In genomic region chrX:136967965-136968364, GRCh38 we compare ENCODE assay signal across 19 cellular contexts.
A peak's percentile ranks its signal among the peaks of the same experiment; 100 is the strongest.
DNase-seq lines count a peak whose midpoint lies in the region; ATAC-seq and TF ChIP-seq lines count a peak whose summit lies in the region.
"Had no signal": no experiment of that assay in that cellular context is flagged by ENCODE, and none has a peak within 500 bp of the region (broad histone marks: within the 10 kb centered on the region; RNA-seq: fewer than 3 reads in every experiment).

No MANE protein-coding gene starts in this region.

- no peak for TF ChIP-seq POLR2A in breast epithelium (IDR thresholded peaks at IDR 0.05)

- no peaks in the 10 kb centered on the region for H3K36me3 ChIP-seq in breast epithelium
- H3K36me3 ChIP-seq: BLaER1, HAP-1 had no signal

- no peak overlapping the region for H3K27ac Mint-ChIP-seq in natural killer cell treated with Interleukin-12 subunit alpha and Interleukin-12 subunit beta and Interleukin-15 and Interleukin-18, amount 100 ng/mL, for 72 hours
- H3K27ac Mint-ChIP-seq in natural killer cell, result no peak overlapping the region
- peak overlapping the region; percentile 43 for H3K27ac Mint-ChIP-seq in activated T-helper 17 cell treated with anti-CD3 and anti-CD28 coated beads, Interleukin-2, amount 50 U/mL, for 72 hours
- no peak overlapping the region for H3K27ac Mint-ChIP-seq in stimulated activated effector memory CD8-positive, alpha-beta T cell treated with anti-CD3 and anti-CD28 coated beads, Interleukin-12 subunit alpha, Interleukin-12 subunit beta, amount 100 ng/mL, for 72 hours
- H3K27ac Mint-ChIP-seq: B cell; CD8-positive, alpha-beta T cell; GM23338; HFFc6 had no signal

- H3K27me3 ChIP-seq in breast epithelium, result peaks cover 0 to 3% of the 10 kb centered on the region in 2 donors

- no peak overlapping the region for H3K4me3 ChIP-seq in breast epithelium
- H3K4me3 ChIP-seq: BLaER1, GM23338, HAP-1 had no signal

- no peak for TF ChIP-seq CTCF in natural killer cell (IDR thresholded peaks at IDR 0.05)
- no peak for TF ChIP-seq CTCF in breast epithelium (IDR thresholded peaks at IDR 0.05)

- H3K4me1 Mint-ChIP-seq in natural killer cell treated with Interleukin-12 subunit alpha and Interleukin-12 subunit beta and Interleukin-15 and Interleukin-18, amount 100 ng/mL, for 72 hours (ENCODE audit: low read depth in 2 of 2), result peaks cover 0 to 5% of the 10 kb centered on the region in 2 donors
- H3K4me1 Mint-ChIP-seq in natural killer cell, result no peaks in the 10 kb centered on the region
- peaks cover 8% of the 10 kb centered on the region for H3K4me1 Mint-ChIP-seq in activated T-helper 17 cell treated with anti-CD3 and anti-CD28 coated beads, Interleukin-2, amount 50 U/mL, for 72 hours
- no peaks in the 10 kb centered on the region for H3K4me1 Mint-ChIP-seq in stimulated activated effector memory CD8-positive, alpha-beta T cell treated with anti-CD3 and anti-CD28 coated beads, Interleukin-12 subunit alpha, Interleukin-12 subunit beta, amount 100 ng/mL, for 72 hours
- H3K4me1 Mint-ChIP-seq: B cell, GM23338 had no signal

- intact Hi-C loops in natural killer cell (cut with micrococcal nuclease), result no loop called here
- intact Hi-C loops in breast epithelium (cut with DNase I; ENCODE audit: low total_unique reads), result no loop called here

- H3K27me3 Mint-ChIP-seq in natural killer cell treated with Interleukin-12 subunit alpha and Interleukin-12 subunit beta and Interleukin-15 and Interleukin-18, amount 100 ng/mL, for 72 hours, result peaks cover 0 to 5% of the 10 kb centered on the region in 2 donors
- no peaks in the 10 kb centered on the region for H3K27me3 Mint-ChIP-seq in natural killer cell (ENCODE audit: low read depth in 2 of 2)
- no peaks in the 10 kb centered on the region for H3K27me3 Mint-ChIP-seq in activated T-helper 17 cell treated with anti-CD3 and anti-CD28 coated beads, Interleukin-2, amount 50 U/mL, for 72 hours
- H3K27me3 Mint-ChIP-seq: B cell; CD4-positive, CD25-positive, alpha-beta regulatory T cell had no signal

- peak overlapping the region; percentile 9 for H3K4me3 Mint-ChIP-seq in natural killer cell treated with Interleukin-12 subunit alpha and Interleukin-12 subunit beta and Interleukin-15 and Interleukin-18, amount 100 ng/mL, for 72 hours
- H3K4me3 Mint-ChIP-seq in natural killer cell, result no peak overlapping the region
- no peak overlapping the region for H3K4me3 Mint-ChIP-seq in activated T-helper 17 cell treated with anti-CD3 and anti-CD28 coated beads, Interleukin-2, amount 50 U/mL, for 72 hours
- no peak overlapping the region for H3K4me3 Mint-ChIP-seq in stimulated activated effector memory CD8-positive, alpha-beta T cell treated with anti-CD3 and anti-CD28 coated beads, Interleukin-12 subunit alpha, Interleukin-12 subunit beta, amount 100 ng/mL, for 72 hours
- H3K4me3 Mint-ChIP-seq: B cell; CD4-positive, CD25-positive, alpha-beta regulatory T cell; CD8-positive, alpha-beta T cell; GM23338; HFFc6 had no signal

- H3K9me3 ChIP-seq in breast epithelium, result no peaks in the 10 kb centered on the region
- H3K9me3 ChIP-seq: BLaER1, Caco-2, HAP-1 had no signal

- no peaks in the 10 kb centered on the region for H3K9me3 Mint-ChIP-seq in natural killer cell treated with Interleukin-12 subunit alpha and Interleukin-12 subunit beta and Interleukin-15 and Interleukin-18, amount 100 ng/mL, for 72 hours
- no peaks in the 10 kb centered on the region for H3K9me3 Mint-ChIP-seq in natural killer cell
- no peaks in the 10 kb centered on the region for H3K9me3 Mint-ChIP-seq in activated T-helper 17 cell treated with anti-CD3 and anti-CD28 coated beads, Interleukin-2, amount 50 U/mL, for 72 hours
- H3K9me3 Mint-ChIP-seq in stimulated activated effector memory CD8-positive, alpha-beta T cell treated with anti-CD3 and anti-CD28 coated beads, Interleukin-12 subunit alpha, Interleukin-12 subunit beta, amount 100 ng/mL, for 72 hours, result no peaks in the 10 kb centered on the region
- H3K9me3 Mint-ChIP-seq: CD8-positive, alpha-beta T cell; GM23338; HFFc6 had no signal

- no peak overlapping the region for H3K27ac ChIP-seq in breast epithelium
- H3K27ac ChIP-seq: BLaER1, C4-2B had no signal

- H3K4me1 ChIP-seq in breast epithelium, result no peaks in the 10 kb centered on the region
- H3K4me1 ChIP-seq: BLaER1, Caco-2, HAP-1 had no signal

- H3K36me3 Mint-ChIP-seq in natural killer cell treated with Interleukin-12 subunit alpha and Interleukin-12 subunit beta and Interleukin-15 and Interleukin-18, amount 100 ng/mL, for 72 hours, result no peaks in the 10 kb centered on the region
- H3K36me3 Mint-ChIP-seq in natural killer cell, result no peaks in the 10 kb centered on the region
- no peaks in the 10 kb centered on the region for H3K36me3 Mint-ChIP-seq in activated T-helper 17 cell treated with anti-CD3 and anti-CD28 coated beads, Interleukin-2, amount 50 U/mL, for 72 hours (ENCODE audit: low read depth)
- H3K36me3 Mint-ChIP-seq in stimulated activated effector memory CD8-positive, alpha-beta T cell treated with anti-CD3 and anti-CD28 coated beads, Interleukin-12 subunit alpha, Interleukin-12 subunit beta, amount 100 ng/mL, for 72 hours, result no peaks in the 10 kb centered on the region
- H3K36me3 Mint-ChIP-seq: CD4-positive, CD25-positive, alpha-beta regulatory T cell; CD8-positive, alpha-beta T cell had no signal

- no peak for DNase-seq in natural killer cell treated with Interleukin-12 subunit alpha and Interleukin-12 subunit beta and Interleukin-15 and Interleukin-18, amount 100 ng/mL, for 72 hours (ENCODE audit: low spot score)
- DNase-seq in natural killer cell (no peak), LHCN-M2 (ENCODE audit: low read depth) (peak; percentile 6), breast epithelium (ENCODE audit: low spot score in 2 of 2) (no peak)
- no peak for DNase-seq in stimulated activated effector memory CD8-positive, alpha-beta T cell treated with anti-CD3 and anti-CD28 coated beads, Interleukin-12 subunit alpha, Interleukin-12 subunit beta, amount 100 ng/mL, for 72 hours (ENCODE audit: low spot score in 2 of 2)
- DNase-seq: Caco-2; CD4-positive, CD25-positive, alpha-beta regulatory T cell; CD8-positive, alpha-beta T cell; DMS153; DND-41; HFFc6 had no signal

- ATAC-seq in natural killer cell treated with Interleukin-12 subunit alpha and Interleukin-12 subunit beta and Interleukin-15 and Interleukin-18, amount 100 ng/mL, for 72 hours, result peak in 1 of 2 donors; percentile 60
- ATAC-seq in natural killer cell, result no peak
- ATAC-seq in activated T-helper 17 cell treated with anti-CD3 and anti-CD28 coated beads, Interleukin-2, amount 50 U/mL, for 72 hours (replicated peaks), result peak; percentile 69
- ATAC-seq in stimulated activated effector memory CD8-positive, alpha-beta T cell treated with anti-CD3 and anti-CD28 coated beads, Interleukin-12 subunit alpha, Interleukin-12 subunit beta, amount 100 ng/mL, for 72 hours, result peak; percentile 85
- ATAC-seq in HG03354 (IDR thresholded peaks at IDR 0.05; ENCODE audit: poor library complexity, severe bottlenecking, unreplicated experiment), result no peak
- no peak for ATAC-seq in HG03139 (IDR thresholded peaks at IDR 0.05; ENCODE audit: unreplicated experiment)
- ATAC-seq: CD8-positive, alpha-beta T cell; GM23338 had no signal

Comparison
In these comparisons a context has a peak if more than half of its experiments do, and no peak if none do; other contexts are left out.
1. ATAC-seq: peak in activated T-helper 17 cell treated with anti-CD3 and anti-CD28 coated beads, Interleukin-2, amount 50 U/mL, for 72 hours (single experiment) and stimulated activated effector memory CD8-positive, alpha-beta T cell treated with anti-CD3 and anti-CD28 coated beads, Interleukin-12 subunit alpha, Interleukin-12 subunit beta, amount 100 ng/mL, for 72 hours (single experiment); none in natural killer cell (0 of 3), HG03354 (single experiment) and HG03139 (single experiment).